Comparison of ENCODE assay signal across 14 cellular contexts in genomic region chr17:27747462-27748359, GRCh38. TPM values are rescaled to one million over a fixed set of nuclear protein-coding genes. Genes with fewer than 3 reads are reported as not detected.
DNase-seq lines count a peak whose midpoint lies in the region; ATAC-seq and TF ChIP-seq lines count a peak whose summit lies in the region.
"Had no signal": no experiment of that assay in that cellular context is flagged by ENCODE, and none has a peak within 500 bp of the region (broad histone marks: within the 10 kb centered on the region; RNA-seq: fewer than 3 reads in every experiment).

No MANE protein-coding gene starts in this region.

- no peaks in the 10 kb centered on the region for H4K20me1 ChIP-seq in IMR-90 (ENCODE audit: insufficient read depth, low read length)

- no peak overlapping the region for H3K4me3 Mint-ChIP-seq in Calu3 (ENCODE audit: low read depth, unreplicated experiment)
- H3K4me3 Mint-ChIP-seq in chondrocyte (ENCODE audit: unreplicated experiment), result no peak overlapping the region
- H3K4me3 Mint-ChIP-seq: activated T-cell treated with anti-CD3 and anti-CD28 coated beads, Interleukin-2, amount 50 U/mL, for 24 hours had no signal

- no peak overlapping the region for H2AFZ ChIP-seq in IMR-90 (replicated peaks; ENCODE audit: low read length, poor library complexity)

- dilution Hi-C loops in IMR-90 (cut with HindIII; ENCODE audit: low sequenced_read_pairs, unreplicated experiment), result no loop called here

- H3K9me3 Mint-ChIP-seq in Calu3 (ENCODE audit: low read depth, unreplicated experiment), result no peaks in the 10 kb centered on the region
- no peaks in the 10 kb centered on the region for H3K9me3 Mint-ChIP-seq in chondrocyte (ENCODE audit: low read depth)
- H3K9me3 Mint-ChIP-seq: activated T-cell treated with anti-CD3 and anti-CD28 coated beads, Interleukin-2, amount 50 U/mL, for 24 hours had no signal

- H3K9ac ChIP-seq in IMR-90 (ENCODE audit: low read depth, low read length), result no peak overlapping the region

- ATAC-seq in IMR-90 (ENCODE audit: low read depth), result no peak
- no peak for ATAC-seq in activated CD4-positive, CD25-positive, alpha-beta regulatory T cell treated with anti-CD3 and anti-CD28 coated beads, Interleukin-2, amount 50 U/mL, for 24 hours
- ATAC-seq in Right ventricle myocardium superior (ENCODE audit: poor library complexity), result no peak
- ATAC-seq: lower lobe of right lung had no signal

- no peak overlapping the region for H4K8ac ChIP-seq in IMR-90 (ENCODE audit: low read depth in 2 of 2, low read length in 2 of 2)

- DNase-seq in Calu3 (no peak), IMR-90 (no peak), chondrocyte (ENCODE audit: low spot score) (no peak), mesenteric fat pad (ENCODE audit: low spot score) (peak; percentile 60), DMS79 treated with DMSO at 0.1 percent for 48 hours (lab: John Stamatoyannopoulos, UW) (no peak), cerebellar cortex (ENCODE audit: low spot score) (no peak), Right ventricle myocardium superior (no peak)
- DNase-seq: activated T-cell treated with anti-CD3 and anti-CD28 coated beads, Interleukin-2, amount 50 U/mL, for 24 hours; lower lobe of right lung; NCI-H1105; OCI-M1; stimulated activated CD4-positive, alpha-beta T cell treated with anti-CD3 and anti-CD28 coated beads, Interleukin-2, amount 100 ng/mL, for 48 hours; stomach had no signal

- no peaks in the 10 kb centered on the region for H3K9me3 ChIP-seq in IMR-90 (ENCODE audit: control insufficient read depth, insufficient read depth, low read length)
- H3K9me3 ChIP-seq: lower lobe of right lung, stomach had no signal

- TF ChIP-seq POLR2A in IMR-90 (IDR thresholded peaks at IDR 0.05; ENCODE audit: low read depth, low read length), result no peak

- no peaks in the 10 kb centered on the region for H3K4me1 ChIP-seq in IMR-90 (ENCODE audit: control insufficient read depth, insufficient read depth, low read length)
- H3K4me1 ChIP-seq: lower lobe of right lung, stomach had no signal

- H3K56ac ChIP-seq in IMR-90 (ENCODE audit: extremely low read depth, insufficient read depth, low read length), result no peak overlapping the region

- POLR2A ChIA-PET in IMR-90 (lab: Charles Lee; ENCODE audit: unreplicated experiment), result no interaction called here

- in situ Hi-C loops in IMR-90 (cut with MboI; ENCODE audit: low sequenced_read_pairs), result loop anchor here (5.0 kb wide), 1 partner anchor 85 kb away; no protein-coding TSS in a partner anchor

- H3K79me1 ChIP-seq in IMR-90 (ENCODE audit: low read depth in 1 of 2, low read length in 2 of 2), result no peaks in the 10 kb centered on the region

- no peak overlapping the region for H2AK5ac ChIP-seq in IMR-90 (ENCODE audit: low read depth, low read length)

- no peak overlapping the region for H3K23ac ChIP-seq in IMR-90 (ENCODE audit: low read depth, low read length)

- no peak overlapping the region for H3K4ac ChIP-seq in IMR-90 (ENCODE audit: low read depth, low read length)

- H3K18ac ChIP-seq in IMR-90 (ENCODE audit: low read depth, low read length), result no peak overlapping the region

- H2BK20ac ChIP-seq in IMR-90 (ENCODE audit: low read depth, low read length), result no peak overlapping the region

- H3K36me3 Mint-ChIP-seq in Calu3 (ENCODE audit: insufficient read depth, unreplicated experiment) (no peaks in the 10 kb centered on the region), chondrocyte (ENCODE audit: low read depth) (no peaks in the 10 kb centered on the region)

- no peak overlapping the region for H3K4me2 ChIP-seq in IMR-90 (ENCODE audit: low read depth, low read length)

- H2BK5ac ChIP-seq in IMR-90 (ENCODE audit: low read depth, low read length, poor library complexity, severe bottlenecking), result no peak overlapping the region

- no peak overlapping the region for H4K91ac ChIP-seq in IMR-90 (ENCODE audit: insufficient read depth, low read depth, low read length)

- intact Hi-C loops in Calu3 (cut with micrococcal nuclease; ENCODE audit: unreplicated experiment), result no loop called here
- intact Hi-C loops in IMR-90 (cut with micrococcal nuclease), result no loop called here
- intact Hi-C loops in Right ventricle myocardium superior (cut with DNase I), result no loop called here

- no peaks in the 10 kb centered on the region for H3K9me1 ChIP-seq in IMR-90 (ENCODE audit: insufficient read depth, low read length)

- 69% methylated on average over 5 of the region's 13 CpGs; no CpG with 5 or more reads in 1 of the 2 experiments for WGBS in IMR-90 (ENCODE audit: extremely low coverage in 2 of 2, insufficient read length in 1 of 2), 2 experiments

- no peaks in the 10 kb centered on the region for H3K27me3 ChIP-seq in IMR-90 (ENCODE audit: control insufficient read depth, insufficient read depth, low read length)
- H3K27me3 ChIP-seq: stomach had no signal

- CTCF ChIA-PET in Calu3 (lab: Charles Lee), result interaction anchor here (1.2 kb wide), 1 partner anchor 9 kb away, joined by 4 read pairs; no protein-coding TSS in a partner anchor
- CTCF ChIA-PET in IMR-90 (lab: Yijun Ruan, JAX), result interaction anchor here (0.9 kb wide), 1 partner anchor 93 kb away, joined by 4 read pairs; no protein-coding TSS in a partner anchor

- no peak overlapping the region for H3K4me3 ChIP-seq in IMR-90 (ENCODE audit: insufficient read depth, low read depth, low read length)
- H3K4me3 ChIP-seq: lower lobe of right lung, stomach had no signal

- H3K27me3 Mint-ChIP-seq in Calu3 (ENCODE audit: unreplicated experiment) (no peaks in the 10 kb centered on the region), chondrocyte (ENCODE audit: low read depth) (no peaks in the 10 kb centered on the region)
- H3K27me3 Mint-ChIP-seq: activated T-cell treated with anti-CD3 and anti-CD28 coated beads, Interleukin-2, amount 50 U/mL, for 24 hours had no signal

- TF ChIP-seq CTCF in Calu3 (IDR thresholded peaks at IDR 0.05; ENCODE audit: unreplicated experiment) (peak; percentile 44), IMR-90 (conservative IDR thresholded peaks at IDR 0.05; ENCODE audit: low read depth, low read length) (0 out of 2 replicates have a peak, but pooled peaks have one; percentile 15), chondrocyte (IDR thresholded peaks at IDR 0.05) (peak; percentile 39)

- no peak overlapping the region for H2BK120ac ChIP-seq in IMR-90 (ENCODE audit: low read depth, low read length)

- no peak for TF ChIP-seq RAD21 in IMR-90 (IDR thresholded peaks at IDR 0.05; ENCODE audit: low read length)

- no peaks in the 10 kb centered on the region for H3K4me1 Mint-ChIP-seq in Calu3 (ENCODE audit: low read depth, unreplicated experiment)
- H3K4me1 Mint-ChIP-seq in chondrocyte (ENCODE audit: low read depth), result no peaks in the 10 kb centered on the region

- H3K27ac Mint-ChIP-seq in Calu3 (ENCODE audit: unreplicated experiment), result no peak overlapping the region
- H3K27ac Mint-ChIP-seq in chondrocyte (ENCODE audit: unreplicated experiment), result no peak overlapping the region
- H3K27ac Mint-ChIP-seq: activated T-cell treated with anti-CD3 and anti-CD28 coated beads, Interleukin-2, amount 50 U/mL, for 24 hours had no signal

- no peak overlapping the region for H2AK9ac ChIP-seq in IMR-90 (replicated peaks; ENCODE audit: low read depth, low read length, poor library complexity)

- H4K5ac ChIP-seq in IMR-90 (ENCODE audit: low read depth, low read length), result no peak overlapping the region

- BruUV-seq in Calu3 (replicated peaks; lab: Mats Ljungman, UMichigan) (no TSS peak), IMR-90 (replicated peaks; lab: Mats Ljungman, UMichigan) (no TSS peak)

- H2BK15ac ChIP-seq in IMR-90 (ENCODE audit: low read depth, low read length), result no peak overlapping the region

- no peak overlapping the region for H3K27ac ChIP-seq in IMR-90 (ENCODE audit: insufficient read depth, low read length)
- H3K27ac ChIP-seq: lower lobe of right lung, stomach had no signal

- H3K36me3 ChIP-seq in IMR-90 (ENCODE audit: control insufficient read depth, insufficient read depth, low read length), result no peaks in the 10 kb centered on the region
- H3K36me3 ChIP-seq: lower lobe of right lung, stomach had no signal

- H3K14ac ChIP-seq in IMR-90 (replicated peaks; ENCODE audit: low read depth, low read length), result no peak overlapping the region

TF ChIP-seq in IMR-90, 13 proteins besides CTCF, POLR2A, EP300 and RAD21:
- no peak for TF ChIP-seq MAFK (IDR thresholded peaks at IDR 0.05; ENCODE audit: low read depth, low read length)
- TF ChIP-seq BHLHE40 (IDR thresholded peaks at IDR 0.05; ENCODE audit: low read depth, low read length), result no peak
- no peak for TF ChIP-seq RFX5 (IDR thresholded peaks at IDR 0.05; ENCODE audit: low read depth, low read length)
- no peak for TF ChIP-seq CHD1 (IDR thresholded peaks at IDR 0.05; ENCODE audit: low read depth, low read length)
- no peak for TF ChIP-seq FOS (IDR thresholded peaks at IDR 0.05; ENCODE audit: low read depth, low read length)
- TF ChIP-seq RCOR1 (IDR thresholded peaks at IDR 0.05; ENCODE audit: insufficient replicate concordance, low read length), result no peak

RNA-seq across cellular contexts. Expression of gene NOS2, which starts 52.6 kb away (rescaled TPM):
- not detected in 2 replicates for total RNA-seq in Calu3 (2022)
- under 0.01 TPM in 1 of 2 replicates, not detected in the other for total RNA-seq in IMR-90 (2012; rRNA removed)
- 0.03 TPM in 1 of 2 replicates, not detected in the other for polyA plus RNA-seq in IMR-90 (2012; rRNA removed)
- polyA plus RNA-seq in IMR-90 (2012; cell fraction: cytosol; rRNA removed), result 0.01 TPM in 1 of 2 replicates, not detected in the other
- polyA plus RNA-seq in IMR-90 (2012; cell fraction: nucleus; rRNA removed; ENCODE audit: low replicate concordance), result 0.03 TPM in 1 of 2 replicates, not detected in the other
- not detected in 3 replicates for total RNA-seq in chondrocyte
- 0.13 TPM for total RNA-seq in mesenteric fat pad
- 0.19 TPM for total RNA-seq in Right ventricle myocardium superior
